Comparison of ENCODE assay signal across 7 cellular contexts in the genomic region with DNA sequence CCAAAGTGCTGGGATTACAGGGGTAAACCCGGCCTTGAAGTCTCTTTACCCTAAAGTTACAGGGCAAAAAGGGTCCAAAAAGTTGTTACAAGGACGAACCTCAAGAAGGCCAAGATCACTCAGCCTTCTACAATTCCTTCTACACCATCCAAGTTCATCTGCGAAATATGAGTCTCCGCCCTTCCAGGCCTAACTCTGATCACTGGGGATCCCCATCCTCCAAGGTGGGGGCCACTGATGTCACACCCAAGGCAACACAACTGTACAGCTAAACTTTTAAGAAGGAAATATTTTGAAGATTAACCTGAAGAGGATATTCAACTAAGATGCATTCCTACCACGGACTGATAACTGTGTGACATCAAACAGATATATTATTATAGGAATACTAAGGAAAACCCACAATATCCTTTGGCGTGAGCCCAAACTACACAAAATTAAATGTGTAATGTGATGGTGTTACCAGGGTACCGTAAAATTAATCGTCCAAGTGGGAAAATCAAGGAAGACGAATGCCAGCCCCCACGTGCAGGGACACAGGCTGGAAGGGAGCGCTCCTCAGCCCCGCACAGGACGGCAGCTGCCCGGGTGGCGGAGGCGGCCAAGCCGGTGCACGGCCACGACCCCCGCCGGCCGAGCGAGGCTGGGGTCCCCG. TPM values are rescaled to one million over a fixed set of nuclear protein-coding genes. Genes with fewer than 3 reads are reported as not detected.
A peak's percentile ranks its signal among the peaks of the same experiment; 100 is the strongest.
DNase-seq lines count a peak whose midpoint lies in the region; ATAC-seq, FAIRE-seq and TF ChIP-seq lines count a peak whose summit lies in the region.

No MANE protein-coding gene starts in this region.

- intact Hi-C loops in K562 (cut with micrococcal nuclease) = loop anchor here (5.0 kb wide), 1 partner anchor 295 kb away; a partner anchor contains a TSS
- intact Hi-C loops in aorta (cut with DNase I) = loop anchor here (2.0 to 10.0 kb wide), 3 partner anchors 75 to 295 kb away; a partner anchor contains a TSS

- H4K20me1 ChIP-seq in K562 (replicated peaks; ENCODE audit: control insufficient read depth, insufficient read depth, low read length) = no peaks in the 10 kb centered on the region; the same call in 1 of the 2 replicates

- no peaks in the 10 kb centered on the region for H3K9me3 ChIP-seq in K562 (replicated peaks; ENCODE audit: control insufficient read depth, insufficient read depth, low read depth, low read length)
- H3K9me3 ChIP-seq in lung (ENCODE audit: control insufficient read depth in 2 of 2, insufficient read depth in 1 of 2, low read length in 1 of 2) = no peaks in the 10 kb centered on the region
- H3K9me3 ChIP-seq in aorta (ENCODE audit: control insufficient read depth, low read length) = no peaks in the 10 kb centered on the region

- CTCF ChIA-PET in K562 (lab: Yijun Ruan, JAX; ENCODE audit: low intra/inter-chr PET ratio) = no interaction called here

- FAIRE-seq in K562 (lab: Jason Lieb, UNC) = peak; percentile 23

- H3K4me1 ChIP-seq in K562 (replicated peaks in 1 of 2; ENCODE audit: control insufficient read depth in 2 of 2, insufficient read depth in 2 of 2, low read length in 2 of 2) (peaks cover 17 to 19% of the 10 kb centered on the region in 2 experiments), lung (ENCODE audit: control insufficient read depth in 2 of 2, insufficient read depth in 2 of 2, low read length in 2 of 2) (peaks cover 4 to 9% of the 10 kb centered on the region in 2 donors), aorta (ENCODE audit: control insufficient read depth in 1 of 2, insufficient read depth in 2 of 2, low read length in 2 of 2) (no peaks in the 10 kb centered on the region)

- no peak for TF ChIP-seq POLR2A in K562 (conservative IDR thresholded peaks at IDR 0.05)

- TF ChIP-seq CTCF in GM12865 (IDR thresholded peaks at IDR 0.05; ENCODE audit: insufficient read depth, low read depth, low read length, missing control alignments) (no peak), K562 (IDR thresholded peaks at IDR 0.05 in 2 of 3, conservative IDR thresholded peaks at IDR 0.05 in 1 of 3; ENCODE audit: insufficient read depth in 2 of 3, low read depth in 1 of 3, low read length in 3 of 3) (no peak), lung (IDR thresholded peaks at IDR 0.05; ENCODE audit: control extremely low read depth, extremely low read depth) (no peak)

- in situ Hi-C loops in K562 (cut with MboI) = no loop called here

- ATAC-seq in GM21576 (IDR thresholded peaks at IDR 0.05; ENCODE audit: unreplicated experiment) (peak; percentile 13), K562 (peak; percentile 42), lung (ENCODE audit: insufficient read depth, low FRiP score) (no peak), aorta (ENCODE audit: low FRiP score) (no peak)

- peak overlapping the region; percentile 71 for H3K4me2 ChIP-seq in K562 (ENCODE audit: insufficient read depth, low read length)

- TF ChIP-seq RAD21 in Ishikawa (IDR thresholded peaks at IDR 0.05; ENCODE audit: low read depth) = no peak
- no peak for TF ChIP-seq RAD21 in K562 (CRISPR knock-in tag; conservative IDR thresholded peaks at IDR 0.05 in 1 of 2, IDR thresholded peaks at IDR 0.05 in 1 of 2)

- H3K36me3 ChIP-seq in K562 (ENCODE audit: control insufficient read depth, insufficient read depth, low read length) (peaks cover 55% of the 10 kb centered on the region), lung (ENCODE audit: control insufficient read depth in 2 of 2, insufficient read depth in 2 of 2, low read length in 2 of 2) (peaks cover 0 to 7% of the 10 kb centered on the region in 2 donors), aorta (ENCODE audit: control insufficient read depth in 1 of 2, insufficient read depth in 2 of 2, low read length in 1 of 2) (peaks cover 4% of the 10 kb centered on the region in 2 donors)

- H3K4me3 ChIP-seq in GM12865 (ENCODE audit: low read depth, low read length) (peak overlapping the region; percentile 52), K562 (peak overlapping the region; percentile 73), lung (peak overlapping the region; percentile 72), aorta (ENCODE audit: low read length in 2 of 2) (peak overlapping the region; percentile 95 to 96)

- H3K27ac ChIP-seq in K562 (ENCODE audit: extremely low read depth, low read depth, low read length) = peak overlapping the region; percentile 79
- H3K27ac ChIP-seq in lung (ENCODE audit: low read depth in 1 of 2, low read length in 1 of 2) = no peak overlapping the region
- no peak overlapping the region for H3K27ac ChIP-seq in aorta (ENCODE audit: low read depth in 1 of 2, low read length in 2 of 2)

- peak overlapping the region; percentile 27 for H2AFZ ChIP-seq in K562 (ENCODE audit: low read depth, low read length)

- peak; percentile 55 for DNase-seq in GM12865 (ENCODE audit: low read depth)
- DNase-seq in K562 (ENCODE audit: extremely low read depth in 1 of 4, low spot score in 3 of 4) = peak; percentile 44 to 68 (median 45)
- DNase-seq in lung (ENCODE audit: low spot score) = no peak
- DNase-seq in aorta = no peak
- DNase-seq in DMS153 (lab: John Stamatoyannopoulos, UW) = no peak

- H3K27me3 ChIP-seq in K562 (ENCODE audit: control insufficient read depth in 2 of 2, insufficient read depth in 2 of 2, low read length in 2 of 2) (no peaks in the 10 kb centered on the region), lung (ENCODE audit: control insufficient read depth, insufficient read depth) (no peaks in the 10 kb centered on the region), aorta (ENCODE audit: control insufficient read depth in 1 of 2, insufficient read depth in 2 of 2, low read length in 1 of 2) (no peaks in the 10 kb centered on the region)

- 4% methylated on average over 24 of the region's 24 CpGs for WGBS in K562 (ENCODE audit: insufficient coverage, low coverage, missing lambda C conversion rate)
- 16 to 18% methylated on average over 24 of the region's 24 CpGs for WGBS in lung, 2 donors
- WGBS in aorta, 2 donors = 17 to 18% methylated on average over 21 to 24 of the region's 24 CpGs

- no peak for TF ChIP-seq EP300 in Ishikawa (IDR thresholded peaks at IDR 0.05; ENCODE audit: borderline replicate concordance)
- TF ChIP-seq EP300 in K562 (IDR thresholded peaks at IDR 0.05; ENCODE audit: low read length) = no peak

- H3K9ac ChIP-seq in K562 (ENCODE audit: insufficient read depth in 1 of 2, low read depth in 2 of 2, low read length in 2 of 2) = peak overlapping the region; percentile 81 to 100

- POLR2A ChIA-PET in K562 (lab: Yijun Ruan, JAX) = interaction anchor here (0.7 to 1.6 kb wide), 5 partner anchors 10 to 112 kb away, joined by 3 to 6 read pairs (median 4); no protein-coding TSS in a partner anchor

- TSS peak; percentile 47 for BruUV-seq in K562 (replicated peaks; lab: Mats Ljungman, UMichigan)

- no peaks in the 10 kb centered on the region for H3K9me1 ChIP-seq in K562 (ENCODE audit: control insufficient read depth, insufficient read depth, low read length)

- H3K79me2 ChIP-seq in K562 (ENCODE audit: control insufficient read depth, insufficient read depth, low read length) = peaks cover 63% of the 10 kb centered on the region

TF ChIP-seq in Ishikawa, 13 proteins besides CTCF, POLR2A, EP300 and RAD21:
- no peak for TF ChIP-seq CREB1 (IDR thresholded peaks at IDR 0.05; ENCODE audit: low read depth)
- TF ChIP-seq, protein P1, sequence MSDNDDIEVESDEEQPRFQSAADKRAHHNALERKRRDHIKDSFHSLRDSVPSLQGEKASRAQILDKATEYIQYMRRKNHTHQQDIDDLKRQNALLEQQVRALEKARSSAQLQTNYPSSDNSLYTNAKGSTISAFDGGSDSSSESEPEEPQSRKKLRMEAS (IDR thresholded peaks at IDR 0.05) = 0 out of 2 replicates have a peak, but pooled peaks have one; percentile 38
TF ChIP-seq in Ishikawa: peak in this region for 1.

TF ChIP-seq in K562, 482 proteins besides CTCF, POLR2A, EP300 and RAD21 (continues in another document):
- TF ChIP-seq, protein P2, sequence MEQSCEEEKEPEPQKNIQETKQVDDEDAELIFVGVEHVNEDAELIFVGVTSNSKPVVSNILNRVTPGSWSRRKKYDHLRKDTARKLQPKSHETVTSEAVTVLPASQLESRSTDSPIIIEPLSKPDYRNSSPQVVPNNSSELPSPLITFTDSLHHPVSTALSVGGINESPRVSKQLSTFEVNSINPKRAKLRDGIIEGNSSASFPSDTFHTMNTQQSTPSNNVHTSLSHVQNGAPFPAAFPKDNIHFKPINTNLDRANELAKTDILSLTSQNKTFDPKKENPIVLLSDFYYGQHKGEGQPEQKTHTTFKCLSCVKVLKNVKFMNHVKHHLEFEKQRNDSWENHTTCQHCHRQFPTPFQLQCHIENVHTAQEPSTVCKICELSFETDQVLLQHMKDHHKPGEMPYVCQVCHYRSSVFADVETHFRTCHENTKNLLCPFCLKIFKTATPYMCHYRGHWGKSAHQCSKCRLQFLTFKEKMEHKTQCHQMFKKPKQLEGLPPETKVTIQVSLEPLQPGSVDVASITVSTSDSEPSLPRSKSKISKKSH (CRISPR knock-in tag; IDR thresholded peaks at IDR 0.05) = no peak
- TF ChIP-seq SIN3A (IDR thresholded peaks at IDR 0.05; ENCODE audit: borderline replicate concordance in 2 of 2, control insufficient read depth in 1 of 2, low read depth in 2 of 2, low read length in 2 of 2) (peak in 1 of 2 experiments; percentile 36; a peak in 1 of 4 replicates), NUFIP1 (IDR thresholded peaks at IDR 0.05; ENCODE audit: partially characterized antibody) (no peak)

RNA-seq across cellular contexts. Expression of a gene that starts 1.0 kb away (rescaled TPM):
- 30.7 and 81.3 TPM in 2 replicates for total RNA-seq in K562 (2011; cell fraction: chromatin; rRNA removed; ENCODE audit: low replicate concordance)
- total RNA-seq in K562 (2011; cell fraction: nucleolus; rRNA removed) = 17.8 and 20.4 TPM in 2 replicates
- total RNA-seq in K562 (2011; cell fraction: nucleoplasm; rRNA removed) = 36.7 and 53.3 TPM in 2 replicates
- total RNA-seq in K562 (2014; rRNA removed) (25.4 and 26.9 TPM in 2 replicates), K562 (2014; rRNA removed; fragmentation: Illumina TruSeq; extraction: Trizol) (25.9 and 26.1 TPM in 2 replicates), K562 (2015; rRNA removed; fragmentation: Illumina TruSeq; extraction: Trizol) (29.2 and 30.2 TPM in 2 replicates), K562 (2021) (28.2 and 28.4 TPM in 2 replicates), lung (10 to 100 TPM in 1 of 2 donors, 1 to 10 TPM in 1; 9.8 to 15.3 TPM), aorta (10 to 100 TPM in 1 of 2 donors, 1 to 10 TPM in 1; 6.3 to 12.2 TPM)
- polyA plus RNA-seq in K562 (2011; rRNA removed) (19.0 and 29.1 TPM in 2 replicates), K562 (2014; fragmentation: Illumina TruSeq; extraction: Trizol) (30.1 and 36.1 TPM in 2 replicates), K562 (2014; fragmentation: Nextera tagmentation; extraction: Ambion mirVana) (10 to 100 TPM in 1 of 2 experiments, 1 to 10 TPM in 1; 9.7 to 17.5 TPM), K562 (2014; rRNA removed) (35.3 and 37.9 TPM in 2 replicates), lung (1 to 10 TPM; 4.7 to 5.3 TPM), aorta (1 to 10 TPM; 3.4 to 4.5 TPM)
- 16.4 and 39.5 TPM in 2 replicates for polyA plus RNA-seq in K562 (2011; cell fraction: cytosol; rRNA removed)
- 29.6 and 42.3 TPM in 2 replicates for polyA plus RNA-seq in K562 (2011; cell fraction: nucleus; rRNA removed)
- polyA plus RNA-seq in K562 (2012) = 17.0 and 20.7 TPM in 2 replicates
- polyA minus RNA-seq in K562 (2011; rRNA and poly(A)+ RNA removed) = 15.4 and 19.7 TPM in 2 replicates
- 8.6 and 8.7 TPM in 2 replicates for polyA minus RNA-seq in K562 (2011; cell fraction: cytosol; rRNA and poly(A)+ RNA removed)
- 21.9 and 22.2 TPM in 2 replicates for polyA minus RNA-seq in K562 (2011; cell fraction: nucleus; rRNA and poly(A)+ RNA removed)

Comparison
In these comparisons a context has a peak if more than half of its experiments do, and no peak if none do; other contexts are left out.
1. DNase-seq: peak in GM12865 (single experiment) and K562 (4 of 4); none in lung (single experiment), aorta (0 of 2) and DMS153 (single experiment).
2. ATAC-seq: peak in GM21576 (single experiment) and K562 (single experiment); none in lung (single experiment) and aorta (single experiment).
3. Peak in every context shown above with its lines, with median percentiles within 50 percentile points of each other: H3K4me3 ChIP-seq.